8 cellular contexts compared by ENCODE assay signal in the genomic region with DNA sequence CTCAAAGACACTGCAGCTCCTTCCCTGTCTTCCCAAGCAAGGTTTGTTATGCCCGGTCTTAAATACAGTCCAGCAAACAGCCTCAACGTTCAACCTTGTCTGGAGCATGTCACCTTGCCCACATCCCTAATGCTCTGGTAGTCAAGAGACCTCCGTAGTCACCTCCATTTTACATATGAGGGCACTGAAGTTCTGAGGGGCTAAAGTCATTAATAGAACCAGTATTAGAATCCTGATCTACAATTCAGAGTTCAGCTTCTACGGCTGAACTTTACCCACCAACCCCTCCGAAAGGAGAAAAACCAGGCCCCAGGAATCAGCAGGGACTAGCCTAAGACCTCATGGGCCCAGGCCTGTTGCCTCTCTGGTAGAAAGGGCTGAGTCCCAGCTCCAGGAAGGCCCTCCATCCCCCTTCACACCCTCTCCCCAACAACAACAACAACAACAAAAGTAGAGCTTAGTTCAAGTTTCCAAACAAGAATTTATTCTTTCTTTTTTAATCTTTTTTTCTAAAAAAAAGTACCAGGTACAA. TPM values are rescaled to one million over a fixed set of nuclear protein-coding genes. Genes with fewer than 3 reads are reported as not detected.
A peak's percentile ranks its signal among the peaks of the same experiment; 100 is the strongest.
DNase-seq lines count a peak whose midpoint lies in the region; ATAC-seq and TF ChIP-seq lines count a peak whose summit lies in the region.

No MANE protein-coding gene starts in this region.

- H4K5ac ChIP-seq in mesendoderm (ENCODE audit: low read length): no peak overlapping the region

- peak overlapping the region; percentile 9 for H3K9ac ChIP-seq in mesendoderm (ENCODE audit: low read length)

- H3K36me3 ChIP-seq in breast epithelium (no peaks in the 10 kb centered on the region), mesendoderm (ENCODE audit: control insufficient read depth, insufficient read depth, low read length) (no peaks in the 10 kb centered on the region), upper lobe of right lung (peaks cover 68% of the 10 kb centered on the region)

- H2AK5ac ChIP-seq in mesendoderm (ENCODE audit: low read length): no peak overlapping the region

- TF ChIP-seq CTCF in breast epithelium (IDR thresholded peaks at IDR 0.05): no peak
- TF ChIP-seq CTCF in upper lobe of right lung (IDR thresholded peaks at IDR 0.05): no peak

- H3K27me3 ChIP-seq in breast epithelium: no peaks in the 10 kb centered on the region
- H3K27me3 ChIP-seq in mesendoderm (ENCODE audit: insufficient read depth, low read length, poor library complexity): no peaks in the 10 kb centered on the region
- no peaks in the 10 kb centered on the region for H3K27me3 ChIP-seq in upper lobe of right lung

- no peak overlapping the region for H2BK5ac ChIP-seq in mesendoderm (ENCODE audit: low read length)

- H3K79me1 ChIP-seq in mesendoderm (ENCODE audit: low read length): peaks cover 8% of the 10 kb centered on the region

- intact Hi-C loops in Right ventricle myocardium superior (cut with DNase I): no loop called here
- intact Hi-C loops in cardiac septum (cut with DNase I): no loop called here
- intact Hi-C loops in breast epithelium (cut with DNase I; ENCODE audit: low total_unique reads): no loop called here
- intact Hi-C loops in upper lobe of right lung (cut with DNase I): no loop called here

- H3K4me3 ChIP-seq in breast epithelium: peak overlapping the region; percentile 58 to 83 (median 80)
- no peak overlapping the region for H3K4me3 ChIP-seq in mesendoderm (ENCODE audit: low read length)
- peak overlapping the region; percentile 86 for H3K4me3 ChIP-seq in upper lobe of right lung

- no peaks in the 10 kb centered on the region for H3K9me3 ChIP-seq in breast epithelium
- no peaks in the 10 kb centered on the region for H3K9me3 ChIP-seq in upper lobe of right lung

- H3K4ac ChIP-seq in mesendoderm (ENCODE audit: low read depth, low read length): no peak overlapping the region

- TF ChIP-seq POLR2A in breast epithelium (IDR thresholded peaks at IDR 0.05): no peak

- peak overlapping the region; percentile 8 for H3K56ac ChIP-seq in mesendoderm (ENCODE audit: low read length)

- no CpG with 5 or more reads among the region's 5 CpGs for WGBS in mesendoderm (ENCODE audit: extremely low coverage, insufficient coverage, low lambda C conversion rate)

- no peak for DNase-seq in Right ventricle myocardium superior
- no peak for DNase-seq in cardiac septum (ENCODE audit: low spot score)
- DNase-seq in breast epithelium (ENCODE audit: low spot score in 2 of 2): no peak
- no peak for DNase-seq in mesendoderm
- DNase-seq in upper lobe of right lung: peak; percentile 9
- DNase-seq in ecto neural progenitor cell (ENCODE audit: low spot score): no peak

- H3K79me2 ChIP-seq in mesendoderm (ENCODE audit: control insufficient read depth, insufficient read depth, low read length): peaks cover 13% of the 10 kb centered on the region

- no peak overlapping the region for H2BK15ac ChIP-seq in mesendoderm (replicated peaks; ENCODE audit: low read depth)

- no peak overlapping the region for H3K18ac ChIP-seq in mesendoderm (ENCODE audit: low read length)

- ATAC-seq in Right ventricle myocardium superior (ENCODE audit: poor library complexity): peak; percentile 1
- ATAC-seq in upper lobe of right lung: no peak
- no peak for ATAC-seq in HG03108 (IDR thresholded peaks at IDR 0.05; ENCODE audit: unreplicated experiment)
- ATAC-seq in HG02763 (IDR thresholded peaks at IDR 0.05; ENCODE audit: unreplicated experiment): no peak

- no peak overlapping the region for H3K23ac ChIP-seq in mesendoderm (ENCODE audit: low read length)

- no peak overlapping the region for H4K8ac ChIP-seq in mesendoderm (ENCODE audit: low read depth, low read length)

- H3K4me2 ChIP-seq in mesendoderm (ENCODE audit: low read length): peak overlapping the region; percentile 80

- H3K4me1 ChIP-seq in breast epithelium (peaks cover 3 to 10% of the 10 kb centered on the region in 2 donors), mesendoderm (ENCODE audit: control insufficient read depth, low read depth, low read length) (peaks cover 2% of the 10 kb centered on the region), upper lobe of right lung (peaks cover 17% of the 10 kb centered on the region)

- no peak overlapping the region for H2BK120ac ChIP-seq in mesendoderm (ENCODE audit: low read depth, low read length)

- H3K27ac ChIP-seq in breast epithelium (peak overlapping the region; percentile 93 to 97), mesendoderm (ENCODE audit: low read depth, low read length) (no peak overlapping the region), upper lobe of right lung (peak overlapping the region; percentile 92)

RNA-seq across cellular contexts. Expression of a gene that starts 0.8 kb away (rescaled TPM):
- total RNA-seq in Right ventricle myocardium superior (152 TPM), cardiac septum (95.2 TPM), breast epithelium (100 to 1,000 TPM in 2 of 3 donors, 10 to 100 TPM in 1; 89.4 to 115 (median 101) TPM), upper lobe of right lung (59.4 TPM)
- polyA plus RNA-seq in mesendoderm (2013, experiment 1 of 2): 156 TPM
- polyA plus RNA-seq in mesendoderm (2013, experiment 2 of 2): 157 TPM

RNA-seq across cellular contexts. Expression of a gene that starts 7.3 kb away (rescaled TPM):
- total RNA-seq in Right ventricle myocardium superior (8.2 TPM), cardiac septum (9.3 TPM), breast epithelium (10 to 100 TPM; 15.4 to 24.9 (median 18.0) TPM), upper lobe of right lung (25.2 TPM)
- polyA plus RNA-seq in mesendoderm (2013, experiment 1 of 2): 10.3 TPM
- polyA plus RNA-seq in mesendoderm (2013, experiment 2 of 2): 10.0 TPM

RNA-seq across cellular contexts. Expression of a gene that starts 11.9 kb away (rescaled TPM):
- 12.9 TPM for total RNA-seq in Right ventricle myocardium superior
- 20.0 TPM for total RNA-seq in cardiac septum
- total RNA-seq in breast epithelium: 10 to 100 TPM in 1 of 3 donors, 1 to 10 TPM in 2; 7.8 to 21.1 (median 8.8) TPM
- polyA plus RNA-seq in mesendoderm (2013, experiment 1 of 2): 6.3 TPM
- 6.4 TPM for polyA plus RNA-seq in mesendoderm (2013, experiment 2 of 2)
- total RNA-seq in upper lobe of right lung: 20.3 TPM

RNA-seq across cellular contexts. Expression of a gene that starts 24.0 kb away (rescaled TPM):
- total RNA-seq in Right ventricle myocardium superior: 4.8 TPM
- 5.6 TPM for total RNA-seq in cardiac septum
- total RNA-seq in breast epithelium: 10 to 100 TPM; 10.7 to 15.2 (median 13.4) TPM
- polyA plus RNA-seq in mesendoderm (2013, experiment 1 of 2): 49.3 TPM
- 50.2 TPM for polyA plus RNA-seq in mesendoderm (2013, experiment 2 of 2)
- 9.4 TPM for total RNA-seq in upper lobe of right lung

RNA-seq across cellular contexts. Expression of a gene that starts 31.3 kb away (rescaled TPM):
- 217 TPM for total RNA-seq in Right ventricle myocardium superior
- 309 TPM for total RNA-seq in cardiac septum
- 100 to 1,000 TPM; 150 to 173 (median 168) TPM for total RNA-seq in breast epithelium
- 163 TPM for polyA plus RNA-seq in mesendoderm (2013, experiment 1 of 2)
- polyA plus RNA-seq in mesendoderm (2013, experiment 2 of 2): 162 TPM
- 185 TPM for total RNA-seq in upper lobe of right lung
